ENCODE assay signal across 35 cellular contexts in the genomic region with DNA sequence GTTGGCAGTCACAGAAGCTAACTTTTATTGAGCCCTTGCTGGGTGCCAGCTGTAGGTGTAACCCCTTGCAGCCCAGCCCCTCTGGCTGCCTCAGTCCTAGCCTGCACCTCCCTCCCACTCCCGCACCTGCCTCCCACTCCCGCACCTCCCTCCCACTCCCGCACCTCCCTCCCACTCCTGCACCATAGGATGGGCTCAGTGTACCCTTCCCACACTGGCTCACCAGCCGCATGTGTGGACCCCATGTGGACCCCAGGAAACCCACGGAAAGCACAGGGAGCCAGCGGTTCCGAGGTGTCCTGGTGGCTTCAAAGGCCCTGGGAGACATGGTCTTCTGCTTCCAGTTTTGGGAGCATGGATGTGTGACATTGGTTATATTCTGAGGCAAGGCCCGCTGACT.
"Had no signal": no experiment of that assay in that cellular context is flagged by ENCODE, and none has a peak within 500 bp of the region (broad histone marks: within the 10 kb centered on the region; RNA-seq: fewer than 3 reads in every experiment).

No MANE protein-coding gene starts in this region.

- ATAC-seq: activated CD8-positive, alpha-beta T cell treated with anti-CD3 and anti-CD28 coated beads for 36 hours; activated naive CD4-positive, alpha-beta T cell treated with anti-CD3 and anti-CD28 coated beads, Interleukin-2, amount 50 U/mL, for 72 hours; activated T-cell treated with anti-CD3 and anti-CD28 coated beads, Interleukin-2, amount 50 U/mL, for 4 hours; activated T-cell treated with anti-CD3 and anti-CD28 coated beads, Interleukin-2, amount 50 U/mL, for 72 hours; activated T-helper 17 cell treated with anti-CD3 and anti-CD28 coated beads, Interleukin-2, amount 50 U/mL, for 72 hours; body of pancreas had no signal

- DNase-seq: activated B cell treated with CpG ODN at 0.5 μM for 24 hours; activated CD4-positive, alpha-beta memory T cell treated with anti-CD3 and anti-CD28 coated beads for 36 hours; activated CD4-positive, alpha-beta T cell treated with anti-CD3 and anti-CD28 coated beads for 4 hours; activated CD4-positive, alpha-beta T cell treated with anti-CD3 and anti-CD28 coated beads, Interleukin-2, amount 10 ng/mL, durations not matched to agents 24 days and 14 days; activated CD4-positive, alpha-beta T cell treated with anti-CD3 and anti-CD28 coated beads, Interleukin-2, amount 50 U/mL, for 1 hour; activated CD4-positive, alpha-beta T cell treated with anti-CD3 and anti-CD28 coated beads, Interleukin-2, amount 50 U/mL, for 4 hours; activated CD4-positive, CD25-positive, alpha-beta regulatory T cell treated with anti-CD3 and anti-CD28 coated beads, Interleukin-2, amount 50 U/mL, for 72 hours; activated CD8-positive, alpha-beta memory T cell treated with anti-CD3 and anti-CD28 coated beads, Interleukin-2, amount 50 U/mL, for 4 hours; activated CD8-positive, alpha-beta T cell treated with anti-CD3 and anti-CD28 coated beads for 36 hours; activated effector memory CD4-positive, alpha-beta T cell treated with anti-CD3 and anti-CD28 coated beads, Interleukin-2, amount 50 U/mL, for 16 hours; activated gamma-delta T cell treated with Interleukin-2 at 50 U/mL for 16 hours; activated naive CD4-positive, alpha-beta T cell; activated naive CD4-positive, alpha-beta T cell treated with anti-CD3 and anti-CD28 coated beads for 36 hours; activated naive CD4-positive, alpha-beta T cell treated with anti-CD3 and anti-CD28 coated beads, Interleukin-2, amount 50 U/mL, for 16 hours; activated naive CD8-positive, alpha-beta T cell treated with anti-CD3 and anti-CD28 coated beads for 36 hours; activated T-cell treated with anti-CD3 and anti-CD28 coated beads for 4 hours; activated T-cell treated with anti-CD3 and anti-CD28 coated beads, Interleukin-2, amount 50 U/mL, for 1 hour; activated T-cell treated with anti-CD3 and anti-CD28 coated beads, Interleukin-2, amount 50 U/mL, for 4 hours; activated T-cell treated with anti-CD3 and anti-CD28 coated beads, Interleukin-2, amount 50 U/mL, for 72 hours; adrenal gland; amniotic stem cell; aorta; body of pancreas; brain microvascular endothelial cell; caudate nucleus; cerebellar nuclear complex; T-helper 1 cell; T-helper 2 cell; T-helper 9 cell had no signal

- H3K27ac Mint-ChIP-seq: activated B cell treated with CpG ODN at 0.5 μM for 24 hours; activated CD4-positive, alpha-beta memory T cell treated with anti-CD3 and anti-CD28 coated beads for 36 hours; activated CD4-positive, alpha-beta T cell treated with anti-CD3 and anti-CD28 coated beads, Interleukin-2, amount 10 ng/mL, durations not matched to agents 24 days and 14 days; activated CD8-positive, alpha-beta T cell treated with anti-CD3 and anti-CD28 coated beads for 36 hours; activated naive CD4-positive, alpha-beta T cell treated with anti-CD3 and anti-CD28 coated beads for 36 hours; activated naive CD4-positive, alpha-beta T cell treated with anti-CD3 and anti-CD28 coated beads, Interleukin-2, amount 50 U/mL, for 72 hours; activated naive CD8-positive, alpha-beta T cell treated with anti-CD3 and anti-CD28 coated beads for 36 hours; activated T-cell treated with anti-CD3 and anti-CD28 coated beads, Interleukin-2, amount 50 U/mL, for 72 hours; activated T-helper 1 cell treated with anti-CD3 and anti-CD28 coated beads, Interleukin-12 subunit alpha, Interleukin-12 subunit beta, Interleukin-2, Interleukin-4 antibody, amounts not matched to agents 30 ng/mL and 10 ng/mL and 1 ng/mL, durations not matched to agents 14 hours and 24 hours and 36 hours; activated T-helper 17 cell treated with anti-CD3 and anti-CD28 coated beads, Interleukin-2, amount 50 U/mL, for 72 hours; T-helper 1 cell treated with Interleukin-12 subunit alpha and Interleukin-12 subunit beta and Interleukin-4 antibody, amounts not matched to agents 30 μg/mL and 1 μg/mL, for 36 hours; T-helper 2 cell treated with Interferon-gamma antibody and Interleukin-4, amounts not matched to agents 5 μg/mL and 100 μg/mL, for 36 hours had no signal

- H3K4me3 Mint-ChIP-seq: activated B cell treated with CpG ODN at 0.5 μM for 24 hours; activated CD4-positive, alpha-beta memory T cell treated with anti-CD3 and anti-CD28 coated beads for 36 hours; activated CD4-positive, alpha-beta T cell treated with anti-CD3 and anti-CD28 coated beads, Interleukin-2, amount 10 ng/mL, durations not matched to agents 24 days and 14 days; activated CD8-positive, alpha-beta T cell treated with anti-CD3 and anti-CD28 coated beads for 36 hours; activated naive CD4-positive, alpha-beta T cell treated with anti-CD3 and anti-CD28 coated beads for 36 hours; activated naive CD8-positive, alpha-beta T cell treated with anti-CD3 and anti-CD28 coated beads for 36 hours; activated T-cell treated with anti-CD3 and anti-CD28 coated beads, Interleukin-2, amount 50 U/mL, for 4 hours; activated T-cell treated with anti-CD3 and anti-CD28 coated beads, Interleukin-2, amount 50 U/mL, for 72 hours; activated T-helper 1 cell treated with anti-CD3 and anti-CD28 coated beads, Interleukin-12 subunit alpha, Interleukin-12 subunit beta, Interleukin-2, Interleukin-4 antibody, amounts not matched to agents 30 ng/mL and 10 ng/mL and 1 ng/mL, durations not matched to agents 14 hours and 24 hours and 36 hours; activated T-helper 17 cell treated with anti-CD3 and anti-CD28 coated beads, Interleukin-2, amount 50 U/mL, for 72 hours; central memory CD8-positive, alpha-beta T cell; T-helper 1 cell treated with Interleukin-12 subunit alpha and Interleukin-12 subunit beta and Interleukin-4 antibody, amounts not matched to agents 30 μg/mL and 1 μg/mL, for 36 hours; T-helper 2 cell treated with Interferon-gamma antibody and Interleukin-4, amounts not matched to agents 5 μg/mL and 100 μg/mL, for 36 hours had no signal

- H3K9me3 Mint-ChIP-seq: activated B cell treated with CpG ODN at 0.5 μM for 24 hours; activated CD4-positive, alpha-beta memory T cell treated with anti-CD3 and anti-CD28 coated beads for 36 hours; activated CD4-positive, alpha-beta T cell treated with anti-CD3 and anti-CD28 coated beads, Interleukin-2, amount 10 ng/mL, durations not matched to agents 24 days and 14 days; activated CD8-positive, alpha-beta T cell treated with anti-CD3 and anti-CD28 coated beads for 36 hours; activated naive CD4-positive, alpha-beta T cell treated with anti-CD3 and anti-CD28 coated beads for 36 hours; activated naive CD4-positive, alpha-beta T cell treated with anti-CD3 and anti-CD28 coated beads, Interleukin-2, amount 50 U/mL, for 72 hours; activated naive CD8-positive, alpha-beta T cell treated with anti-CD3 and anti-CD28 coated beads for 36 hours; activated T-cell treated with anti-CD3 and anti-CD28 coated beads, Interleukin-2, amount 50 U/mL, for 4 hours; activated T-cell treated with anti-CD3 and anti-CD28 coated beads, Interleukin-2, amount 50 U/mL, for 72 hours; activated T-helper 1 cell treated with anti-CD3 and anti-CD28 coated beads, Interleukin-12 subunit alpha, Interleukin-12 subunit beta, Interleukin-2, Interleukin-4 antibody, amounts not matched to agents 30 ng/mL and 10 ng/mL and 1 ng/mL, durations not matched to agents 14 hours and 24 hours and 36 hours; activated T-helper 17 cell treated with anti-CD3 and anti-CD28 coated beads, Interleukin-2, amount 50 U/mL, for 72 hours; central memory CD8-positive, alpha-beta T cell; T-helper 1 cell treated with Interleukin-12 subunit alpha and Interleukin-12 subunit beta and Interleukin-4 antibody, amounts not matched to agents 30 μg/mL and 1 μg/mL, for 36 hours; T-helper 2 cell treated with Interferon-gamma antibody and Interleukin-4, amounts not matched to agents 5 μg/mL and 100 μg/mL, for 36 hours had no signal

- H3K36me3 Mint-ChIP-seq: activated CD4-positive, alpha-beta memory T cell treated with anti-CD3 and anti-CD28 coated beads for 36 hours; activated naive CD4-positive, alpha-beta T cell treated with anti-CD3 and anti-CD28 coated beads, Interleukin-2, amount 50 U/mL, for 72 hours; activated naive CD8-positive, alpha-beta T cell treated with anti-CD3 and anti-CD28 coated beads for 36 hours had no signal

- H3K27me3 Mint-ChIP-seq: activated B cell treated with CpG ODN at 0.5 μM for 24 hours; activated CD4-positive, alpha-beta memory T cell treated with anti-CD3 and anti-CD28 coated beads for 36 hours; activated CD8-positive, alpha-beta T cell treated with anti-CD3 and anti-CD28 coated beads for 36 hours; activated naive CD8-positive, alpha-beta T cell treated with anti-CD3 and anti-CD28 coated beads for 36 hours; activated T-helper 17 cell treated with anti-CD3 and anti-CD28 coated beads, Interleukin-2, amount 50 U/mL, for 72 hours; central memory CD8-positive, alpha-beta T cell had no signal

- H3K4me1 Mint-ChIP-seq: activated B cell treated with CpG ODN at 0.5 μM for 24 hours; activated CD4-positive, alpha-beta T cell treated with anti-CD3 and anti-CD28 coated beads, Interleukin-2, amount 10 ng/mL, durations not matched to agents 24 days and 14 days; activated naive CD8-positive, alpha-beta T cell treated with anti-CD3 and anti-CD28 coated beads for 36 hours; activated T-helper 17 cell treated with anti-CD3 and anti-CD28 coated beads, Interleukin-2, amount 50 U/mL, for 72 hours; central memory CD8-positive, alpha-beta T cell had no signal
